ENCODE assay signal across 26 cellular contexts in the genomic region with DNA sequence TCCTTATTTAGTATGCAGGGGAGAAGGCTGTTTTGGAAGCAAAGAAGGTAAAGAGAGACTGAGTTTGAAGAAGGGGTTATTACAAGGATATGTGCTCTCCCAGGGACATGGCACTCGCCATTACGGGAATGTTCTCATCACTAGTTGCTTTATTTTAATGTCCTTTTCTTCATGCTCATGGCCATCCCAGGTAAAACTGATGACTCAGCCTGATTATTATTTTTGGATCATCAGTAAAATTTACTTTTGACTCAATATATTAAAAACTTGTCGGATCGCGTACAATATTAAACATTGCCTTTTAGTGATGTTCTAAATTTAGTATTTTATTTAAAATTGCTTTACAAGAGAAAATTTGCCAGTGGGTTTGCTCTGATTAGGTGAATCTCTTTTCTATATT.
"Had no signal": no experiment of that assay in that cellular context is flagged by ENCODE, and none has a peak within 500 bp of the region (broad histone marks: within the 10 kb centered on the region; RNA-seq: fewer than 3 reads in every experiment).

No MANE protein-coding gene starts in this region.

- H3K4me1 Mint-ChIP-seq: endodermal cell had no signal

- H3K4me3 Mint-ChIP-seq: dendritic cell treated with granulocyte-macrophage colony-stimulating factor and Interleukin-4, amounts not matched to agents 40 ng/mL and 50 ng/mL, for 4 days; effector memory CD8-positive, alpha-beta T cell; endodermal cell; mesothelial cell of epicardium had no signal

- DNase-seq: colonic mucosa; cortex of kidney; effector CD8-positive, alpha-beta T cell; effector memory CD8-positive, alpha-beta T cell; endodermal cell; erythroblast; esophagus squamous epithelium; foreskin fibroblast; foreskin melanocyte; gastrocnemius medialis; glutamatergic neuron; head of caudate nucleus; heart right ventricle; left cardiac atrium; left lung; left ventricle myocardium superior; lower lobe of right lung; mesenchymal stem cell; mucosa of descending colon had no signal

- ATAC-seq: effector memory CD8-positive, alpha-beta T cell; esophagus mucosa; heart right ventricle; left cardiac atrium; left lung; left ventricle myocardium superior; lower lobe of right lung; mucosa of descending colon had no signal

- H3K27ac ChIP-seq: colonic mucosa, epithelial cell of prostate, esophagus squamous epithelium, heart right ventricle, left lung, lower lobe of right lung had no signal

- H3K36me3 ChIP-seq: colonic mucosa, esophagus squamous epithelium, gastrocnemius medialis, heart right ventricle, left lung, lower lobe of right lung had no signal

- H3K27ac Mint-ChIP-seq: dendritic cell treated with granulocyte-macrophage colony-stimulating factor and Interleukin-4, amounts not matched to agents 40 ng/mL and 50 ng/mL, for 4 days; effector memory CD8-positive, alpha-beta T cell; endodermal cell; mesothelial cell of epicardium had no signal

- H3K9me3 ChIP-seq: colonic mucosa, esophagus squamous epithelium, gastrocnemius medialis, heart right ventricle, left lung, lower lobe of right lung, mucosa of descending colon had no signal

- H3K27me3 Mint-ChIP-seq: dendritic cell treated with granulocyte-macrophage colony-stimulating factor and Interleukin-4, amounts not matched to agents 40 ng/mL and 50 ng/mL, for 4 days had no signal

- H3K4me3 ChIP-seq: colonic mucosa, esophagus squamous epithelium, heart right ventricle, left lung, lower lobe of right lung, mucosa of descending colon had no signal

- H3K9me3 Mint-ChIP-seq: dendritic cell treated with granulocyte-macrophage colony-stimulating factor and Interleukin-4, amounts not matched to agents 40 ng/mL and 50 ng/mL, for 4 days; effector memory CD8-positive, alpha-beta T cell; endodermal cell had no signal

- H3K27me3 ChIP-seq: colonic mucosa, esophagus squamous epithelium, gastrocnemius medialis, heart right ventricle, left lung had no signal

- FAIRE-seq: endometrium, islet of Langerhans, keratinocyte had no signal

- H3K4me1 ChIP-seq: colonic mucosa, left lung had no signal
